15 cellular contexts compared by ENCODE assay signal in the genomic region with DNA sequence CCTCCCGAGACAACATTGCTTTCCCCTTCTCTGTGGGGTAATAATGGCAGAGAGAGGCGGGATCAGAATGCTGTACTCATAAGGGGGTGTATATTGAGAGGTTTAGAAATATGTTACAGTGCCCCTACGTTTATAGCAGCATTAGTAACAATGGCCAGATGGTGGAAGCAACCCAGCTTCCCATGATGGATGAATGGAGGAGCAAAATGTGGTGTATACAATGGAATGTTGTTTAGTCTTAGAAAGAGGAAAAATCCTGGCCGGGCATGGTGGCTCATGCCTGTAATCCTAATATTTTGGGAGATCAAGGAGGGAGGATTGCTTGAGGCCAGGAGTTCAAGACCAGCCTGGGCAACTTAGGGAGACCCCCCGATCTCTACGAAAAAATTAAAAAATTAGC. TPM values are rescaled to one million over a fixed set of nuclear protein-coding genes. Genes with fewer than 3 reads are reported as not detected.
DNase-seq lines count a peak whose midpoint lies in the region; ATAC-seq and TF ChIP-seq lines count a peak whose summit lies in the region.
"Had no signal": no experiment of that assay in that cellular context is flagged by ENCODE, and none has a peak within 500 bp of the region (broad histone marks: within the 10 kb centered on the region; RNA-seq: fewer than 3 reads in every experiment).

No MANE protein-coding gene starts in this region.

- peak overlapping the region; percentile 10 for H3K14ac ChIP-seq in IMR-90 (replicated peaks; ENCODE audit: low read depth, low read length)

- H4K20me1 ChIP-seq in IMR-90 (ENCODE audit: insufficient read depth, low read length): no peaks in the 10 kb centered on the region

- H2BK5ac ChIP-seq in IMR-90 (ENCODE audit: low read depth, low read length, poor library complexity, severe bottlenecking): no peak overlapping the region

- H3K4me1 ChIP-seq in Caco-2: peaks cover 63% of the 10 kb centered on the region
- peaks cover 25% of the 10 kb centered on the region for H3K4me1 ChIP-seq in IMR-90 (ENCODE audit: control insufficient read depth, insufficient read depth, low read length)

- no peak for TF ChIP-seq POLR2A in IMR-90 (IDR thresholded peaks at IDR 0.05; ENCODE audit: low read depth, low read length)

- H3K79me1 ChIP-seq in IMR-90 (ENCODE audit: low read depth in 1 of 2, low read length in 2 of 2): no peaks in the 10 kb centered on the region

- dilution Hi-C loops in IMR-90 (cut with HindIII; ENCODE audit: low sequenced_read_pairs, unreplicated experiment): no loop called here

- no peak overlapping the region for H3K56ac ChIP-seq in IMR-90 (ENCODE audit: extremely low read depth, insufficient read depth, low read length)

- H4K5ac ChIP-seq in IMR-90 (ENCODE audit: low read depth, low read length): no peak overlapping the region

- ATAC-seq in IMR-90 (ENCODE audit: low read depth): peak; percentile 72
- no peak for ATAC-seq in central memory CD8-positive, alpha-beta T cell (replicated peaks; ENCODE audit: extremely low read depth, poor library complexity, severe bottlenecking)
- ATAC-seq: CD8-positive, alpha-beta T cell had no signal

- no peak overlapping the region for H3K27ac ChIP-seq in IMR-90 (ENCODE audit: insufficient read depth, low read length)

- no peak for TF ChIP-seq CTCF in Caco-2 (IDR thresholded peaks at IDR 0.05; ENCODE audit: insufficient read depth in 1 of 2, low read depth in 1 of 2, low read length in 1 of 2, severe bottlenecking in 1 of 2, unreplicated experiment in 1 of 2)
- 0 out of 2 replicates have a peak, but pooled peaks have one; percentile 14 for TF ChIP-seq CTCF in IMR-90 (conservative IDR thresholded peaks at IDR 0.05; ENCODE audit: low read depth, low read length)
- TF ChIP-seq CTCF in nephron (IDR thresholded peaks at IDR 0.05; ENCODE audit: unreplicated experiment in 3 of 3): no peak
- TF ChIP-seq CTCF in progenitor cell of endocrine pancreas (IDR thresholded peaks at IDR 0.05; ENCODE audit: unreplicated experiment): no peak

- no peak overlapping the region for H3K9ac ChIP-seq in IMR-90 (ENCODE audit: low read depth, low read length)

- H3K36me3 ChIP-seq in Caco-2 (ENCODE audit: control insufficient read depth, insufficient read depth, low read length) (no peaks in the 10 kb centered on the region), IMR-90 (ENCODE audit: control insufficient read depth, insufficient read depth, low read length) (no peaks in the 10 kb centered on the region)

- no peak for TF ChIP-seq RAD21 in IMR-90 (IDR thresholded peaks at IDR 0.05; ENCODE audit: low read length)

- intact Hi-C loops in Caco-2 (cut with micrococcal nuclease; ENCODE audit: unreplicated experiment) (loop anchor here (10.0 kb wide), 1 partner anchor 112 kb away; no protein-coding TSS in a partner anchor), IMR-90 (cut with micrococcal nuclease) (no loop called here)

- H2BK15ac ChIP-seq in IMR-90 (ENCODE audit: low read depth, low read length): peak overlapping the region; percentile 19; the same call in 2 of the 3 replicates

- no peak overlapping the region for H3K4me3 Mint-ChIP-seq in Caco-2 (ENCODE audit: unreplicated experiment)
- no peak overlapping the region for H3K4me3 Mint-ChIP-seq in central memory CD8-positive, alpha-beta T cell
- H3K4me3 Mint-ChIP-seq in nephron: no peak overlapping the region
- H3K4me3 Mint-ChIP-seq in progenitor cell of endocrine pancreas (ENCODE audit: low read depth): no peak overlapping the region
- H3K4me3 Mint-ChIP-seq: CD14-positive monocyte; CD8-positive, alpha-beta T cell; IgD-negative memory B cell had no signal

- POLR2A ChIA-PET in Caco-2 (lab: Charles Lee): no interaction called here
- POLR2A ChIA-PET in IMR-90 (lab: Charles Lee; ENCODE audit: unreplicated experiment): no interaction called here

- BruUV-seq in Caco-2 (replicated peaks; lab: Mats Ljungman, UMichigan) (no TSS peak), IMR-90 (replicated peaks; lab: Mats Ljungman, UMichigan) (no TSS peak)

- peak overlapping the region; percentile 70; the same call in 1 of the 2 replicates for H3K18ac ChIP-seq in IMR-90 (ENCODE audit: low read depth, low read length)

- no peak overlapping the region for H3K4me3 ChIP-seq in Caco-2 (ENCODE audit: low read depth, low read length)
- no peak overlapping the region for H3K4me3 ChIP-seq in IMR-90 (ENCODE audit: insufficient read depth, low read depth, low read length)

- H3K9me3 Mint-ChIP-seq in Caco-2 (ENCODE audit: unreplicated experiment): no peaks in the 10 kb centered on the region
- no peaks in the 10 kb centered on the region for H3K9me3 Mint-ChIP-seq in central memory CD8-positive, alpha-beta T cell
- no peaks in the 10 kb centered on the region for H3K9me3 Mint-ChIP-seq in nephron
- no peaks in the 10 kb centered on the region for H3K9me3 Mint-ChIP-seq in progenitor cell of endocrine pancreas (ENCODE audit: low read depth)
- H3K9me3 Mint-ChIP-seq: CD8-positive, alpha-beta T cell; IgD-negative memory B cell had no signal

- CTCF ChIA-PET in Caco-2 (lab: Charles Lee) (no interaction called here), IMR-90 (lab: Yijun Ruan, JAX) (interaction anchor here (1.0 kb wide), 1 partner anchor 185 kb away, joined by 3 read pairs; no protein-coding TSS in a partner anchor)

- no peak overlapping the region for H3K4me2 ChIP-seq in IMR-90 (ENCODE audit: low read depth, low read length)

- H3K36me3 Mint-ChIP-seq in Caco-2 (ENCODE audit: insufficient read depth, unreplicated experiment) (peaks cover 30% of the 10 kb centered on the region), nephron (ENCODE audit: low read depth) (no peaks in the 10 kb centered on the region), progenitor cell of endocrine pancreas (ENCODE audit: insufficient read depth) (no peaks in the 10 kb centered on the region)
- no peaks in the 10 kb centered on the region for H3K36me3 Mint-ChIP-seq in central memory CD8-positive, alpha-beta T cell (ENCODE audit: insufficient read depth)
- H3K36me3 Mint-ChIP-seq: CD14-positive monocyte; CD8-positive, alpha-beta T cell had no signal

- no peak overlapping the region for H3K23ac ChIP-seq in IMR-90 (ENCODE audit: low read depth, low read length)

- peaks cover 28% of the 10 kb centered on the region for H3K9me1 ChIP-seq in IMR-90 (ENCODE audit: insufficient read depth, low read length)

- peak overlapping the region in 1 of 2 experiments; percentile 42; a peak in 1 of 4 replicates for H4K8ac ChIP-seq in IMR-90 (ENCODE audit: low read depth in 2 of 2, low read length in 2 of 2)

- peak overlapping the region; percentile 82 for H3K27ac Mint-ChIP-seq in Caco-2 (ENCODE audit: unreplicated experiment)
- peak overlapping the region; percentile 34 for H3K27ac Mint-ChIP-seq in central memory CD8-positive, alpha-beta T cell (ENCODE audit: low read depth)
- peak overlapping the region; percentile 58 to 98 (median 97) for H3K27ac Mint-ChIP-seq in nephron
- H3K27ac Mint-ChIP-seq in progenitor cell of endocrine pancreas: no peak overlapping the region
- H3K27ac Mint-ChIP-seq: CD14-positive monocyte; CD8-positive, alpha-beta T cell; IgD-negative memory B cell had no signal

- peak overlapping the region; percentile 50 for H2BK120ac ChIP-seq in IMR-90 (ENCODE audit: low read depth, low read length)

- H3K4me1 Mint-ChIP-seq in Caco-2 (ENCODE audit: low read depth, unreplicated experiment) (peaks cover 40% of the 10 kb centered on the region), nephron (peaks cover 46% of the 10 kb centered on the region), progenitor cell of endocrine pancreas (ENCODE audit: low read depth) (peaks cover 48% of the 10 kb centered on the region)
- no peaks in the 10 kb centered on the region for H3K4me1 Mint-ChIP-seq in central memory CD8-positive, alpha-beta T cell
- H3K4me1 Mint-ChIP-seq: CD14-positive monocyte, IgD-negative memory B cell had no signal

- no peak overlapping the region for H2AFZ ChIP-seq in IMR-90 (replicated peaks; ENCODE audit: low read length, poor library complexity)

- H2AK5ac ChIP-seq in IMR-90 (ENCODE audit: low read depth, low read length): 0 out of 2 replicates have a peak overlapping the region, but pooled peaks have one; percentile 68

- H2BK20ac ChIP-seq in IMR-90 (ENCODE audit: low read depth, low read length): peak overlapping the region; percentile 82

- in situ Hi-C loops in IMR-90 (cut with MboI; ENCODE audit: low sequenced_read_pairs): no loop called here

- no peaks in the 10 kb centered on the region for H3K9me3 ChIP-seq in Caco-2
- H3K9me3 ChIP-seq in IMR-90 (ENCODE audit: control insufficient read depth, insufficient read depth, low read length): no peaks in the 10 kb centered on the region

- WGBS in IMR-90 (ENCODE audit: extremely low coverage in 2 of 2, insufficient read length in 1 of 2), 2 experiments: 59% methylated on average over 3 of the region's 6 CpGs; no CpG with 5 or more reads in 1 of the 2 experiments

- DNase-seq in Caco-2: no peak
- peak; percentile 84 for DNase-seq in IMR-90
- no peak for DNase-seq in central memory CD8-positive, alpha-beta T cell (ENCODE audit: low spot score in 2 of 2)
- DNase-seq in amygdala (lab: John Stamatoyannopoulos, UW): no peak
- DNase-seq in progenitor cell of endocrine pancreas (ENCODE audit: low spot score, unreplicated experiment): no peak
- no peak for DNase-seq in GOT3 (lab: John Stamatoyannopoulos, UW)
- DNase-seq: CD8-positive, alpha-beta T cell; COR-L47; DND-41; GF-D8 had no signal

- H4K91ac ChIP-seq in IMR-90 (ENCODE audit: insufficient read depth, low read depth, low read length): peak overlapping the region; percentile 60; the same call in 1 of the 2 replicates

- H3K27me3 ChIP-seq in Caco-2 (replicated peaks; ENCODE audit: control insufficient read depth, insufficient read depth, low read length): no peaks in the 10 kb centered on the region
- no peaks in the 10 kb centered on the region for H3K27me3 ChIP-seq in IMR-90 (ENCODE audit: control insufficient read depth, insufficient read depth, low read length)

- H2AK9ac ChIP-seq in IMR-90 (replicated peaks; ENCODE audit: low read depth, low read length, poor library complexity): no peak overlapping the region

- H3K27me3 Mint-ChIP-seq in Caco-2 (ENCODE audit: insufficient read depth, unreplicated experiment) (no peaks in the 10 kb centered on the region), nephron (ENCODE audit: low read depth) (no peaks in the 10 kb centered on the region), progenitor cell of endocrine pancreas (no peaks in the 10 kb centered on the region)
- peaks cover 13% of the 10 kb centered on the region for H3K27me3 Mint-ChIP-seq in central memory CD8-positive, alpha-beta T cell

- peak overlapping the region; percentile 54 for H3K4ac ChIP-seq in IMR-90 (ENCODE audit: low read depth, low read length)

RNA-seq across cellular contexts. Expression of a gene that starts 12.9 kb away (rescaled TPM):
- 2.1 and 3.0 TPM in 2 replicates for total RNA-seq in Caco-2 (2022)
- not detected in 2 replicates for total RNA-seq in IMR-90 (2012; rRNA removed)
- not detected in 2 replicates for polyA plus RNA-seq in IMR-90 (2012; rRNA removed)
- polyA plus RNA-seq in IMR-90 (2012; cell fraction: cytosol; rRNA removed): not detected in 2 replicates
- not detected in 2 replicates for polyA plus RNA-seq in IMR-90 (2012; cell fraction: nucleus; rRNA removed; ENCODE audit: low replicate concordance)
- total RNA-seq in progenitor cell of endocrine pancreas: not detected in 2 replicates
- total RNA-seq: CD8-positive, alpha-beta T cell; HT-29 had no signal
- polyA plus RNA-seq: BJ, CD14-positive monocyte, IgD-negative memory B cell had no signal

RNA-seq across cellular contexts. Expression of a gene that starts 30.7 kb away (rescaled TPM):
- 665 and 758 TPM in 2 replicates for total RNA-seq in Caco-2 (2022)
- total RNA-seq in IMR-90 (2012; rRNA removed): 90.2 and 99.7 TPM in 2 replicates
- 135 and 136 TPM in 2 replicates for polyA plus RNA-seq in IMR-90 (2012; rRNA removed)
- polyA plus RNA-seq in IMR-90 (2012; cell fraction: cytosol; rRNA removed): 134 and 143 TPM in 2 replicates
- polyA plus RNA-seq in IMR-90 (2012; cell fraction: nucleus; rRNA removed; ENCODE audit: low replicate concordance): 216 and 234 TPM in 2 replicates
- 222 and 242 TPM in 2 replicates for total RNA-seq in progenitor cell of endocrine pancreas
